Comparison of ENCODE assay signal across 10 cellular contexts in the genomic region with DNA sequence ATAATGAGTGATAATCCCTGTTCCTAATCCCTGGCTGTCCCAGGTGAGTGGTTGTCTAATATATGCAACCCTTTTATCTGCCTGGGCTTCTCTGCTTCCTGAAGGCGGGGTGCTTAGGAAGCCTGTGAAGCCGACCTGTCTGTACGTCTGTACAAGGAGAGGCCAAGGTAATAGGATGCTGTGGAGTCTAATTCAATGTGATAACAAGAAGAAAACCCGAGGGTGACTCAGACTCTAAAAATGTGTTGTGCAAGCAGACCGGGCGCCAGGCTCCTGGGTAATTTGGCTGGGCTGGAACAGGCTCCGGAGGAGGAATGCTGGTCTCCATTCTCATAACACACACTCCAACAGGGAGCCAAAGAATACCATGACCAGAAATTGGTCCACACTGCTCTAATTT. TPM values are rescaled to one million over a fixed set of nuclear protein-coding genes. Genes with fewer than 3 reads are reported as not detected.
DNase-seq lines count a peak whose midpoint lies in the region; ATAC-seq and TF ChIP-seq lines count a peak whose summit lies in the region.
"Had no signal": no experiment of that assay in that cellular context is flagged by ENCODE, and none has a peak within 500 bp of the region (broad histone marks: within the 10 kb centered on the region; RNA-seq: fewer than 3 reads in every experiment).

No MANE protein-coding gene starts in this region.

- DNase-seq in H4 (ENCODE audit: low spot score) (peak; percentile 76), left ventricle myocardium superior (peak; percentile 31), skeletal muscle cell (ENCODE audit: low read depth) (peak; percentile 64), ecto neural progenitor cell (ENCODE audit: low spot score) (no peak), DMS153 (lab: John Stamatoyannopoulos, UW) (no peak)
- no peak for DNase-seq in activated T-cell treated with anti-CD3 and anti-CD28 coated beads, Interleukin-2, amount 50 U/mL, for 24 hours

- no peak overlapping the region for H3K4me3 Mint-ChIP-seq in activated T-cell treated with anti-CD3 and anti-CD28 coated beads, Interleukin-2, amount 50 U/mL, for 24 hours
- H3K4me3 Mint-ChIP-seq: central memory CD8-positive, alpha-beta T cell had no signal

- no peak overlapping the region for H3K27ac Mint-ChIP-seq in activated T-cell treated with anti-CD3 and anti-CD28 coated beads, Interleukin-2, amount 50 U/mL, for 24 hours

- ATAC-seq in SK-N-SH treated with all-trans-retinoic acid at 6 μM for 48 hours (peak; percentile 92), left ventricle myocardium superior (peak; percentile 45), GM19023 (IDR thresholded peaks at IDR 0.05; ENCODE audit: unreplicated experiment) (no peak)

- no peak overlapping the region for H3K4me3 ChIP-seq in skeletal muscle cell (ENCODE audit: low read depth, low read length)
- H3K4me3 ChIP-seq: skin epidermis had no signal

- intact Hi-C loops in left ventricle myocardium superior (cut with micrococcal nuclease), result no loop called here

- peaks cover 8% of the 10 kb centered on the region for H3K27me3 Mint-ChIP-seq in activated T-cell treated with anti-CD3 and anti-CD28 coated beads, Interleukin-2, amount 50 U/mL, for 24 hours

- no peaks in the 10 kb centered on the region for H3K36me3 Mint-ChIP-seq in activated T-cell treated with anti-CD3 and anti-CD28 coated beads, Interleukin-2, amount 50 U/mL, for 24 hours (ENCODE audit: low read depth)

- H3K9me3 Mint-ChIP-seq in activated T-cell treated with anti-CD3 and anti-CD28 coated beads, Interleukin-2, amount 50 U/mL, for 24 hours, result no peaks in the 10 kb centered on the region
- H3K9me3 Mint-ChIP-seq: central memory CD8-positive, alpha-beta T cell had no signal

- peaks cover 10% of the 10 kb centered on the region for H3K4me1 Mint-ChIP-seq in activated T-cell treated with anti-CD3 and anti-CD28 coated beads, Interleukin-2, amount 50 U/mL, for 24 hours (ENCODE audit: low read depth)

TF ChIP-seq in SK-N-SH treated with all-trans-retinoic acid at 6 μM for 48 hours, 23 proteins besides CTCF, POLR2A, EP300 and RAD21:
- TF ChIP-seq TCF4 (CRISPR knock-in tag; IDR thresholded peaks at IDR 0.05; ENCODE audit: borderline replicate concordance), result no peak
- no peak for TF ChIP-seq OSR1 (CRISPR knock-in tag; IDR thresholded peaks at IDR 0.05)
- TF ChIP-seq ZNF8 (CRISPR knock-in tag; IDR thresholded peaks at IDR 0.05), result no peak
- peak; percentile 83 for TF ChIP-seq ISL1 (CRISPR knock-in tag; IDR thresholded peaks at IDR 0.05)
- 0 out of 2 replicates have a peak, but pooled peaks have one; percentile 52 for TF ChIP-seq GLIS3 (CRISPR knock-in tag; IDR thresholded peaks at IDR 0.05)
- TF ChIP-seq, protein P1, sequence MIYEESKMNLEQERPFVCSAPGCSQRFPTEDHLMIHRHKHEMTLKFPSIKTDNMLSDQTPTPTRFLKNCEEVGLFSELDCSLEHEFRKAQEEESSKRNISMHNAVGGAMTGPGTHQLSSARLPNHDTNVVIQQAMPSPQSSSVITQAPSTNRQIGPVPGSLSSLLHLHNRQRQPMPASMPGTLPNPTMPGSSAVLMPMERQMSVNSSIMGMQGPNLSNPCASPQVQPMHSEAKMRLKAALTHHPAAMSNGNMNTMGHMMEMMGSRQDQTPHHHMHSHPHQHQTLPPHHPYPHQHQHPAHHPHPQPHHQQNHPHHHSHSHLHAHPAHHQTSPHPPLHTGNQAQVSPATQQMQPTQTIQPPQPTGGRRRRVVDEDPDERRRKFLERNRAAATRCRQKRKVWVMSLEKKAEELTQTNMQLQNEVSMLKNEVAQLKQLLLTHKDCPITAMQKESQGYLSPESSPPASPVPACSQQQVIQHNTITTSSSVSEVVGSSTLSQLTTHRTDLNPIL (CRISPR knock-in tag; IDR thresholded peaks at IDR 0.05; ENCODE audit: low read depth), result 0 out of 2 replicates have a peak, but pooled peaks have one; percentile 48
- TF ChIP-seq ZFP3 (CRISPR knock-in tag; IDR thresholded peaks at IDR 0.05), result peak; percentile 52; the same call in 1 of the 2 replicates
- peak; percentile 50; the same call in 1 of the 2 replicates for TF ChIP-seq SNAI2 (CRISPR knock-in tag; IDR thresholded peaks at IDR 0.05)
- TF ChIP-seq CSDC2 (CRISPR knock-in tag; IDR thresholded peaks at IDR 0.05), result peak; percentile 77; the same call in 1 of the 2 replicates
- no peak for TF ChIP-seq PATZ1 (CRISPR knock-in tag; IDR thresholded peaks at IDR 0.05; ENCODE audit: borderline replicate concordance)

RNA-seq across cellular contexts. Expression of gene THNSL1, which starts 43.6 kb away (rescaled TPM):
- 3.2 and 3.5 TPM in 2 replicates for total RNA-seq in H4 (2014; rRNA removed; shearing (Covaris generic))
- 7.7 TPM for total RNA-seq in left ventricle myocardium superior

RNA-seq across cellular contexts. Expression of gene ENKUR, which starts 44.0 kb away (rescaled TPM):
- total RNA-seq in H4 (2014; rRNA removed; shearing (Covaris generic)), result not detected in 2 replicates
- not detected for total RNA-seq in left ventricle myocardium superior

Comparison
In these comparisons a context has a peak if more than half of its experiments do, and no peak if none do; other contexts are left out.
1. DNase-seq: peak in H4 (single experiment), left ventricle myocardium superior (single experiment) and skeletal muscle cell (single experiment); none in ecto neural progenitor cell (single experiment), activated T-cell treated with anti-CD3 and anti-CD28 coated beads, Interleukin-2, amount 50 U/mL, for 24 hours (single experiment) and DMS153 (single experiment).